Comparison of ENCODE assay signal across 7 cellular contexts in the genomic region with DNA sequence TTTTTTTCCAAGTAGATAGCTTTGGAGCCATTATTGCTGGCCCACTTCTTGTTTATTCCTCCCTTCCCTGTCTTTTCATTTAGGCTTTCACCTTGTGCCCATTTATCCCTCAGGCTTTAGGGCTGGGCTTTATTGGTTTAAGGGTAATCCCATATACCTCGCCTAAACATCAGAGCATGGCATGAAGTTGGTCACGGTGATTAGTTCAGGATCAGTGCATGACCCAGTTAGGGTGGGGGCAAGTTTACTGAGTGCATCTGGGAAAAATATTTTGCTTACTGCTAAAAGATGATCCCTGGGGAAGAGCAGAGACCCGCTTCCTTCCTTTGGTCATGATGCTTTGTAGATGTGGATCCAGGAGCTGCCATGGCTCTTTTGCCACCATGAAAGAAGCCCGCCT.
"Had no signal": no experiment of that assay in that cellular context is flagged by ENCODE, and none has a peak within 500 bp of the region (broad histone marks: within the 10 kb centered on the region; RNA-seq: fewer than 3 reads in every experiment).

No MANE protein-coding gene starts in this region.

- ATAC-seq: HCT116, K562 had no signal

- H3K36me3 ChIP-seq: HAP-1 had no signal

- H3K27ac ChIP-seq: GM23248 had no signal

- H3K4me3 ChIP-seq: GM23248, HAP-1, K562 had no signal

- DNase-seq: GM23248, GOT3, H7, IMR-90 had no signal

- H3K4me1 ChIP-seq: HAP-1 had no signal

- H3K9me3 ChIP-seq: HAP-1 had no signal
